Comparison of ENCODE assay signal across 20 cellular contexts in the genomic region with DNA sequence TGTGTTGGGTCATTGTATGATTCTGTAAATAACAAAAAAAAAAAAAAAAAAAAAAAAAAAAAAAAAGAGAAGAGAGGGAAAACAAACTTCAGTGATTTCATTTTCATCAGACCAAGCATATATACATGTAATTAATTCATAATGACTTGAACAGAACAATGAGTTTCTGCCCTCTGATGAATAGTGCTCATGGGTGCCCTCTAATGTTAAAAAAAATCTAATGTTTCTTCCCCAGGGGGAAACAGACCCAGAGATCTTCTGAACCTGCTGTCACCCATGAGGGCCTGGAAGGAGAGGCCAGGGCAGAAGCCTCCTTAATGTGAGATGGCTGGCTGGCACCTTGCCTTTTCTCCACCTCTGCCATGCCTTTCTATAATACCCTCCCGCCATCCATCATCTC.
DNase-seq lines count a peak whose midpoint lies in the region; ATAC-seq and TF ChIP-seq lines count a peak whose summit lies in the region.
"Had no signal": no experiment of that assay in that cellular context is flagged by ENCODE, and none has a peak within 500 bp of the region (broad histone marks: within the 10 kb centered on the region; RNA-seq: fewer than 3 reads in every experiment).

No MANE protein-coding gene starts in this region.

- TF ChIP-seq RAD21 in HCT116 (IDR thresholded peaks at IDR 0.05; ENCODE audit: low read depth): 0 out of 2 replicates have a peak, but pooled peaks have one; percentile 3

- BruUV-seq in HCT116 (replicated peaks; lab: Mats Ljungman, UMichigan) (no TSS peak), PC-3 (replicated peaks; lab: Mats Ljungman, UMichigan) (no TSS peak)

- TF ChIP-seq CTCF in C4-2B (conservative IDR thresholded peaks at IDR 0.05) (peak; percentile 45), HCT116 (IDR thresholded peaks at IDR 0.05 in 2 of 3, conservative IDR thresholded peaks at IDR 0.05 in 1 of 3; ENCODE audit: borderline replicate concordance in 1 of 3, insufficient read depth in 1 of 3, low read depth in 2 of 3, low read length in 2 of 3) (no peak), PC-3 (conservative IDR thresholded peaks at IDR 0.05; ENCODE audit: low read depth, low read length) (peak; percentile 36; the same call in 1 of the 2 replicates), chondrocyte (IDR thresholded peaks at IDR 0.05) (peak; percentile 35), BE2C (IDR thresholded peaks at IDR 0.05; ENCODE audit: low read depth, low read length) (no peak), GM10266 (IDR thresholded peaks at IDR 0.05; ENCODE audit: control insufficient read depth, insufficient read depth, low read depth, missing control alignments) (no peak)

- no peaks in the 10 kb centered on the region for H3K9me3 Mint-ChIP-seq in chondrocyte (ENCODE audit: low read depth)
- H3K9me3 Mint-ChIP-seq: activated naive CD8-positive, alpha-beta T cell treated with anti-CD3 and anti-CD28 coated beads for 36 hours; activated T-helper 1 cell treated with anti-CD3 and anti-CD28 coated beads, Interleukin-12 subunit alpha, Interleukin-12 subunit beta, Interleukin-2, Interleukin-4 antibody, amounts not matched to agents 30 ng/mL and 10 ng/mL and 1 ng/mL, durations not matched to agents 14 hours and 24 hours and 36 hours; T-helper 1 cell treated with Interleukin-12 subunit alpha and Interleukin-12 subunit beta and Interleukin-4 antibody, amounts not matched to agents 30 μg/mL and 1 μg/mL, for 36 hours had no signal

- H3K27ac Mint-ChIP-seq in chondrocyte (ENCODE audit: unreplicated experiment): no peak overlapping the region
- H3K27ac Mint-ChIP-seq: activated naive CD8-positive, alpha-beta T cell treated with anti-CD3 and anti-CD28 coated beads for 36 hours; activated T-helper 1 cell treated with anti-CD3 and anti-CD28 coated beads, Interleukin-12 subunit alpha, Interleukin-12 subunit beta, Interleukin-2, Interleukin-4 antibody, amounts not matched to agents 30 ng/mL and 10 ng/mL and 1 ng/mL, durations not matched to agents 14 hours and 24 hours and 36 hours; T-helper 1 cell treated with Interleukin-12 subunit alpha and Interleukin-12 subunit beta and Interleukin-4 antibody, amounts not matched to agents 30 μg/mL and 1 μg/mL, for 36 hours had no signal

- H3K4me1 Mint-ChIP-seq in chondrocyte (ENCODE audit: low read depth): peaks cover 16% of the 10 kb centered on the region
- H3K4me1 Mint-ChIP-seq: activated naive CD8-positive, alpha-beta T cell treated with anti-CD3 and anti-CD28 coated beads for 36 hours had no signal

- H3K4me2 ChIP-seq in HCT116 (ENCODE audit: low read length) (no peak overlapping the region), PC-3 (ENCODE audit: low read length) (no peak overlapping the region)

- no peak for TF ChIP-seq POLR2A in HCT116 (IDR thresholded peaks at IDR 0.05; ENCODE audit: borderline replicate concordance, extremely low read depth, insufficient read depth, insufficient read length)

- CTCF ChIA-PET in HCT116 (lab: Charles Lee) (no interaction called here), PC-3 (lab: Charles Lee) (no interaction called here)

- no peaks in the 10 kb centered on the region for H3F3A ChIP-seq in PC-3 (ENCODE audit: low read length, unreplicated experiment)

- no peaks in the 10 kb centered on the region for H3K27me3 Mint-ChIP-seq in chondrocyte (ENCODE audit: low read depth)
- H3K27me3 Mint-ChIP-seq: activated naive CD8-positive, alpha-beta T cell treated with anti-CD3 and anti-CD28 coated beads for 36 hours had no signal

- H3K9me3 ChIP-seq in HCT116 (ENCODE audit: control insufficient read depth in 1 of 2, insufficient read depth in 1 of 2, low read depth in 1 of 2, low read length in 2 of 2) (no peaks in the 10 kb centered on the region), PC-3 (ENCODE audit: low read length) (no peaks in the 10 kb centered on the region), BE2C (no peaks in the 10 kb centered on the region)

- no peak overlapping the region for H3K4me3 Mint-ChIP-seq in chondrocyte (ENCODE audit: unreplicated experiment)
- H3K4me3 Mint-ChIP-seq: activated naive CD8-positive, alpha-beta T cell treated with anti-CD3 and anti-CD28 coated beads for 36 hours; activated T-helper 1 cell treated with anti-CD3 and anti-CD28 coated beads, Interleukin-12 subunit alpha, Interleukin-12 subunit beta, Interleukin-2, Interleukin-4 antibody, amounts not matched to agents 30 ng/mL and 10 ng/mL and 1 ng/mL, durations not matched to agents 14 hours and 24 hours and 36 hours; T-helper 1 cell treated with Interleukin-12 subunit alpha and Interleukin-12 subunit beta and Interleukin-4 antibody, amounts not matched to agents 30 μg/mL and 1 μg/mL, for 36 hours had no signal

- H3K27ac ChIP-seq in C4-2B (no peak overlapping the region), HCT116 (ENCODE audit: low read depth, low read length) (no peak overlapping the region), PC-3 (ENCODE audit: low read length) (no peak overlapping the region)
- H3K27ac ChIP-seq: coronary artery, parathyroid adenoma had no signal

- DNase-seq in HCT116 (ENCODE audit: low read depth, low spot score) (no peak), PC-3 (peak; percentile 7), chondrocyte (ENCODE audit: low spot score) (no peak), BE2C (no peak), GM10266 (ENCODE audit: extremely low spot score) (no peak), GM19238 (ENCODE audit: insufficient read length, low spot score) (no peak)
- DNase-seq: activated CD4-positive, CD25-positive, alpha-beta regulatory T cell treated with anti-CD3 and anti-CD28 coated beads, Interleukin-2, amount 50 U/mL, for 72 hours; activated naive CD8-positive, alpha-beta T cell treated with anti-CD3 and anti-CD28 coated beads for 36 hours; EL; hypothalamus; mammary epithelial cell; NCI-H1092; NCI-H2081 treated with DMSO at 0.1 percent for 48 hours; NCI-H526 had no signal

- H3K4me3 ChIP-seq in HCT116 (replicated peaks in 1 of 2; ENCODE audit: low read depth in 1 of 2, low read length in 2 of 2) (no peak overlapping the region), PC-3 (ENCODE audit: low read length) (no peak overlapping the region), BE2C (ENCODE audit: low read depth, low read length) (no peak overlapping the region)
- H3K4me3 ChIP-seq: coronary artery had no signal

- H3K79me2 ChIP-seq in HCT116 (ENCODE audit: insufficient read depth, low read length) (no peaks in the 10 kb centered on the region), PC-3 (ENCODE audit: low read length) (no peaks in the 10 kb centered on the region)
- H3K79me2 ChIP-seq: parathyroid adenoma had no signal

- peaks cover 2% of the 10 kb centered on the region for H3K36me3 Mint-ChIP-seq in chondrocyte (ENCODE audit: low read depth)
- H3K36me3 Mint-ChIP-seq: activated naive CD8-positive, alpha-beta T cell treated with anti-CD3 and anti-CD28 coated beads for 36 hours had no signal

- H2AFZ ChIP-seq in HCT116 (ENCODE audit: low read depth, low read length, poor library complexity, severe bottlenecking): no peak overlapping the region
- H2AFZ ChIP-seq in PC-3 (ENCODE audit: low read length): no peak overlapping the region
- H2AFZ ChIP-seq: parathyroid adenoma had no signal

- H4K20me1 ChIP-seq in HCT116 (ENCODE audit: insufficient read depth) (no peaks in the 10 kb centered on the region), PC-3 (ENCODE audit: low read length) (no peaks in the 10 kb centered on the region)

- no peak overlapping the region for H3K9ac ChIP-seq in HCT116 (ENCODE audit: low read length)
- no peak overlapping the region for H3K9ac ChIP-seq in PC-3 (ENCODE audit: low read length)
- H3K9ac ChIP-seq: parathyroid adenoma had no signal

- no peaks in the 10 kb centered on the region for H3K9me2 ChIP-seq in HCT116 (ENCODE audit: insufficient read depth)
- no peaks in the 10 kb centered on the region for H3K9me2 ChIP-seq in PC-3 (replicated peaks; ENCODE audit: low read length)

- H3K4me1 ChIP-seq in HCT116 (ENCODE audit: control insufficient read depth in 1 of 2, insufficient read depth in 2 of 2, low read length in 2 of 2) (no peaks in the 10 kb centered on the region), PC-3 (ENCODE audit: insufficient read depth, low read length) (no peaks in the 10 kb centered on the region), BE2C (no peaks in the 10 kb centered on the region)
- H3K4me1 ChIP-seq: parathyroid adenoma had no signal

- ATAC-seq in HCT116 (no peak), PC-3 (no peak), HG02870 (IDR thresholded peaks at IDR 0.05; ENCODE audit: unreplicated experiment) (no peak)

- H3K36me3 ChIP-seq in HCT116 (ENCODE audit: control insufficient read depth in 1 of 2, insufficient read depth in 2 of 2, low read length in 2 of 2) (no peaks in the 10 kb centered on the region), PC-3 (ENCODE audit: low read depth, low read length) (no peaks in the 10 kb centered on the region), BE2C (no peaks in the 10 kb centered on the region)

- POLR2A ChIA-PET in HCT116 (lab: Charles Lee): no interaction called here
- POLR2A ChIA-PET in PC-3 (lab: Charles Lee; ENCODE audit: unreplicated experiment): no interaction called here

- RAD21 ChIA-PET in HCT116 (lab: Charles Lee; ENCODE audit: low non-redundant PET in 1 of 2, low total read pairs in 2 of 2, uncharacterized antibody in 2 of 2, unreplicated experiment in 2 of 2): no interaction called here

- H3K27me3 ChIP-seq in HCT116 (ENCODE audit: insufficient read depth, low read length) (no peaks in the 10 kb centered on the region), PC-3 (ENCODE audit: low read length) (peaks cover 35% of the 10 kb centered on the region), BE2C (no peaks in the 10 kb centered on the region)

- intact Hi-C loops in HCT116 (cut with micrococcal nuclease) (no loop called here), PC-3 (cut with micrococcal nuclease) (no loop called here)

TF ChIP-seq in HCT116, 20 proteins besides CTCF, POLR2A, EP300 and RAD21 (continues in another document):
- TF ChIP-seq JUND (IDR thresholded peaks at IDR 0.05): no peak
- no peak for TF ChIP-seq ZFX (IDR thresholded peaks at IDR 0.05)
- no peak for TF ChIP-seq SIN3A (IDR thresholded peaks at IDR 0.05; ENCODE audit: low read depth)
- TF ChIP-seq CEBPB (IDR thresholded peaks at IDR 0.05; ENCODE audit: low read depth): no peak
- TF ChIP-seq SRF (IDR thresholded peaks at IDR 0.05; ENCODE audit: low read depth): no peak
- no peak for TF ChIP-seq FOSL1 (IDR thresholded peaks at IDR 0.05; ENCODE audit: low read depth)

Comparison
In these comparisons a context has a peak if more than half of its experiments do, and no peak if none do; other contexts are left out.
1. CTCF ChIP-seq: peak in C4-2B (single experiment), PC-3 (single experiment) and chondrocyte (single experiment); none in HCT116 (0 of 3), BE2C (single experiment) and GM10266 (single experiment).